In the genomic region with DNA sequence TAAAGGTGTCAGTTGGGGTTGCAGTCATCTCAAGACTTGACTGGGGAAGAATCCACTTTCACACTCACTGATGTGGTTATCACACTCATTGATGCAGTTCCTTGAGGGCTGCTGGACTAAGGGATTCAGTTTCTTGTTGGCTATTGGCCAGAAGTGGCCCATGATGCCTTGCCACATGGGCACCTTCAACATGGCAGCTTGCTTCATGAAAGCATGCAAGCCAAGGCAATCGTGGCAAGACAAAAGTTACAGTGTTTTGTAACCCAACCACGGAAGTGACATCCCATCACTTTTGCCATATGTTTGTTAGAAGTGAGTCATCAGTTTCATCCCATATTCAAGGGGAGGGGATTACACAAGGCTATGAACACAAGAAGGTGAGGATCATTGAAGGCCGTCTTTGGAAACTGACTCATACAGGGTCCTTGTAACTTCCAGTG, we compare ENCODE assay signal across 1 cellular context.
TF ChIP-seq lines count a peak whose summit lies in the region.

No MANE protein-coding gene starts in this region.

TF ChIP-seq in GM12878, 131 proteins besides CTCF, POLR2A, EP300 and RAD21 (continued from another document and continues in another):
- TF ChIP-seq SMARCA5 (IDR thresholded peaks at IDR 0.05) (no peak), CREB1 (IDR thresholded peaks at IDR 0.05; ENCODE audit: low read depth) (0 out of 2 replicates have a peak, but pooled peaks have one; percentile 14), BCL11A (IDR thresholded peaks at IDR 0.05; ENCODE audit: low read depth, low read length) (peak; percentile 81; the same call in 1 of the 2 replicates), STAT3 (IDR thresholded peaks at IDR 0.05; ENCODE audit: low read depth, low read length) (no peak), HDGF (IDR thresholded peaks at IDR 0.05) (no peak), NR2C1 (IDR thresholded peaks at IDR 0.05) (no peak), JUNB (IDR thresholded peaks at IDR 0.05) (peak; percentile 81), NR2C2 (IDR thresholded peaks at IDR 0.05; ENCODE audit: borderline replicate concordance, control insufficient read depth, insufficient read length, low read depth) (no peak), HDAC2 (IDR thresholded peaks at IDR 0.05) (no peak), RELA (IDR thresholded peaks at IDR 0.05; ENCODE audit: borderline replicate concordance, partially characterized antibody) (no peak), SREBF1 (IDR thresholded peaks at IDR 0.05; ENCODE audit: low read length) (no peak), MEF2B (IDR thresholded peaks at IDR 0.05; ENCODE audit: partially characterized antibody, poor library complexity, severe bottlenecking) (no peak), PAX8 (IDR thresholded peaks at IDR 0.05) (no peak), MTA3 (IDR thresholded peaks at IDR 0.05; ENCODE audit: borderline replicate concordance, low read length) (peak; percentile 55; the same call in 1 of the 2 replicates), POU2F2 (IDR thresholded peaks at IDR 0.05; ENCODE audit: borderline replicate concordance, low read depth, low read length) (no peak), ZNF274 (IDR thresholded peaks at IDR 0.05; ENCODE audit: insufficient read depth, insufficient read length) (no peak), CHD2 (IDR thresholded peaks at IDR 0.05; ENCODE audit: borderline replicate concordance, low read depth, low read length) (no peak), ZBED1 (IDR thresholded peaks at IDR 0.05; ENCODE audit: borderline replicate concordance) (no peak; the same call in 1 of the 2 replicates), RAD51 (IDR thresholded peaks at IDR 0.05) (no peak), FOS (IDR thresholded peaks at IDR 0.05; ENCODE audit: borderline replicate concordance, extremely low read depth, insufficient read length) (no peak), EZH2 (IDR thresholded peaks at IDR 0.05; ENCODE audit: borderline replicate concordance, control insufficient read depth, low read depth, low read length) (no peak), BRCA1 (IDR thresholded peaks at IDR 0.05; ENCODE audit: low read depth, low read length) (no peak), SMAD5 (IDR thresholded peaks at IDR 0.05; ENCODE audit: low read depth) (no peak), KLF5 (IDR thresholded peaks at IDR 0.05; ENCODE audit: partially characterized antibody) (no peak), WRNIP1 (IDR thresholded peaks at IDR 0.05; ENCODE audit: borderline replicate concordance, low read depth, low read length) (no peak), BACH1 (IDR thresholded peaks at IDR 0.05; ENCODE audit: borderline replicate concordance) (no peak), RFX5 (IDR thresholded peaks at IDR 0.05; ENCODE audit: low read depth, low read length) (no peak), GATAD2B (conservative IDR thresholded peaks at IDR 0.05; ENCODE audit: low read depth) (no peak), IRF4 (IDR thresholded peaks at IDR 0.05; ENCODE audit: low read depth, low read length) (peak; percentile 92), IKZF1 (conservative IDR thresholded peaks at IDR 0.05) (peak; percentile 48), TARDBP (IDR thresholded peaks at IDR 0.05; ENCODE audit: borderline replicate concordance) (no peak), ATF7 (IDR thresholded peaks at IDR 0.05; ENCODE audit: low read depth) (no peak), PAX5 (IDR thresholded peaks at IDR 0.05; ENCODE audit: borderline replicate concordance, low read depth, low read length) (peak; percentile 50; the same call in 1 of the 2 replicates), DPF2 (IDR thresholded peaks at IDR 0.05) (peak; percentile 28; the same call in 1 of the 2 replicates), NBN (IDR thresholded peaks at IDR 0.05) (no peak), SPI1 (IDR thresholded peaks at IDR 0.05; ENCODE audit: borderline replicate concordance, insufficient read depth, low read depth, low read length) (no peak), SIN3A (IDR thresholded peaks at IDR 0.05; ENCODE audit: low read depth, low read length) (no peak)
- TF ChIP-seq, protein P1, sequence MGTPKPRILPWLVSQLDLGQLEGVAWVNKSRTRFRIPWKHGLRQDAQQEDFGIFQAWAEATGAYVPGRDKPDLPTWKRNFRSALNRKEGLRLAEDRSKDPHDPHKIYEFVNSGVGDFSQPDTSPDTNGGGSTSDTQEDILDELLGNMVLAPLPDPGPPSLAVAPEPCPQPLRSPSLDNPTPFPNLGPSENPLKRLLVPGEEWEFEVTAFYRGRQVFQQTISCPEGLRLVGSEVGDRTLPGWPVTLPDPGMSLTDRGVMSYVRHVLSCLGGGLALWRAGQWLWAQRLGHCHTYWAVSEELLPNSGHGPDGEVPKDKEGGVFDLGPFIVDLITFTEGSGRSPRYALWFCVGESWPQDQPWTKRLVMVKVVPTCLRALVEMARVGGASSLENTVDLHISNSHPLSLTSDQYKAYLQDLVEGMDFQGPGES (IDR thresholded peaks at IDR 0.05): no peak
- TF ChIP-seq, protein P2, sequence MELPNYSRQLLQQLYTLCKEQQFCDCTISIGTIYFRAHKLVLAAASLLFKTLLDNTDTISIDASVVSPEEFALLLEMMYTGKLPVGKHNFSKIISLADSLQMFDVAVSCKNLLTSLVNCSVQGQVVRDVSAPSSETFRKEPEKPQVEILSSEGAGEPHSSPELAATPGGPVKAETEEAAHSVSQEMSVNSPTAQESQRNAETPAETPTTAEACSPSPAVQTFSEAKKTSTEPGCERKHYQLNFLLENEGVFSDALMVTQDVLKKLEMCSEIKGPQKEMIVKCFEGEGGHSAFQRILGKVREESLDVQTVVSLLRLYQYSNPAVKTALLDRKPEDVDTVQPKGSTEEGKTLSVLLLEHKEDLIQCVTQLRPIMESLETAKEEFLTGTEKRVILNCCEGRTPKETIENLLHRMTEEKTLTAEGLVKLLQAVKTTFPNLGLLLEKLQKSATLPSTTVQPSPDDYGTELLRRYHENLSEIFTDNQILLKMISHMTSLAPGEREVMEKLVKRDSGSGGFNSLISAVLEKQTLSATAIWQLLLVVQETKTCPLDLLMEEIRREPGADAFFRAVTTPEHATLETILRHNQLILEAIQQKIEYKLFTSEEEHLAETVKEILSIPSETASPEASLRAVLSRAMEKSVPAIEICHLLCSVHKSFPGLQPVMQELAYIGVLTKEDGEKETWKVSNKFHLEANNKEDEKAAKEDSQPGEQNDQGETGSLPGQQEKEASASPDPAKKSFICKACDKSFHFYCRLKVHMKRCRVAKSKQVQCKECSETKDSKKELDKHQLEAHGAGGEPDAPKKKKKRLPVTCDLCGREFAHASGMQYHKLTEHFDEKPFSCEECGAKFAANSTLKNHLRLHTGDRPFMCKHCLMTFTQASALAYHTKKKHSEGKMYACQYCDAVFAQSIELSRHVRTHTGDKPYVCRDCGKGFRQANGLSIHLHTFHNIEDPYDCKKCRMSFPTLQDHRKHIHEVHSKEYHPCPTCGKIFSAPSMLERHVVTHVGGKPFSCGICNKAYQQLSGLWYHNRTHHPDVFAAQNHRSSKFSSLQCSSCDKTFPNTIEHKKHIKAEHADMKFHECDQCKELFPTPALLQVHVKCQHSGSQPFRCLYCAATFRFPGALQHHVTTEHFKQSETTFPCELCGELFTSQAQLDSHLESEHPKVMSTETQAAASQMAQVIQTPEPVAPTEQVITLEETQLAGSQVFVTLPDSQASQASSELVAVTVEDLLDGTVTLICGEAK (IDR thresholded peaks at IDR 0.05; ENCODE audit: borderline replicate concordance): no peak
- TF ChIP-seq, protein P3, sequence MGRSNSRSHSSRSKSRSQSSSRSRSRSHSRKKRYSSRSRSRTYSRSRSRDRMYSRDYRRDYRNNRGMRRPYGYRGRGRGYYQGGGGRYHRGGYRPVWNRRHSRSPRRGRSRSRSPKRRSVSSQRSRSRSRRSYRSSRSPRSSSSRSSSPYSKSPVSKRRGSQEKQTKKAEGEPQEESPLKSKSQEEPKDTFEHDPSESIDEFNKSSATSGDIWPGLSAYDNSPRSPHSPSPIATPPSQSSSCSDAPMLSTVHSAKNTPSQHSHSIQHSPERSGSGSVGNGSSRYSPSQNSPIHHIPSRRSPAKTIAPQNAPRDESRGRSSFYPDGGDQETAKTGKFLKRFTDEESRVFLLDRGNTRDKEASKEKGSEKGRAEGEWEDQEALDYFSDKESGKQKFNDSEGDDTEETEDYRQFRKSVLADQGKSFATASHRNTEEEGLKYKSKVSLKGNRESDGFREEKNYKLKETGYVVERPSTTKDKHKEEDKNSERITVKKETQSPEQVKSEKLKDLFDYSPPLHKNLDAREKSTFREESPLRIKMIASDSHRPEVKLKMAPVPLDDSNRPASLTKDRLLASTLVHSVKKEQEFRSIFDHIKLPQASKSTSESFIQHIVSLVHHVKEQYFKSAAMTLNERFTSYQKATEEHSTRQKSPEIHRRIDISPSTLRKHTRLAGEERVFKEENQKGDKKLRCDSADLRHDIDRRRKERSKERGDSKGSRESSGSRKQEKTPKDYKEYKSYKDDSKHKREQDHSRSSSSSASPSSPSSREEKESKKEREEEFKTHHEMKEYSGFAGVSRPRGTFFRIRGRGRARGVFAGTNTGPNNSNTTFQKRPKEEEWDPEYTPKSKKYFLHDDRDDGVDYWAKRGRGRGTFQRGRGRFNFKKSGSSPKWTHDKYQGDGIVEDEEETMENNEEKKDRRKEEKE (IDR thresholded peaks at IDR 0.05): no peak
- TF ChIP-seq, protein P4, sequence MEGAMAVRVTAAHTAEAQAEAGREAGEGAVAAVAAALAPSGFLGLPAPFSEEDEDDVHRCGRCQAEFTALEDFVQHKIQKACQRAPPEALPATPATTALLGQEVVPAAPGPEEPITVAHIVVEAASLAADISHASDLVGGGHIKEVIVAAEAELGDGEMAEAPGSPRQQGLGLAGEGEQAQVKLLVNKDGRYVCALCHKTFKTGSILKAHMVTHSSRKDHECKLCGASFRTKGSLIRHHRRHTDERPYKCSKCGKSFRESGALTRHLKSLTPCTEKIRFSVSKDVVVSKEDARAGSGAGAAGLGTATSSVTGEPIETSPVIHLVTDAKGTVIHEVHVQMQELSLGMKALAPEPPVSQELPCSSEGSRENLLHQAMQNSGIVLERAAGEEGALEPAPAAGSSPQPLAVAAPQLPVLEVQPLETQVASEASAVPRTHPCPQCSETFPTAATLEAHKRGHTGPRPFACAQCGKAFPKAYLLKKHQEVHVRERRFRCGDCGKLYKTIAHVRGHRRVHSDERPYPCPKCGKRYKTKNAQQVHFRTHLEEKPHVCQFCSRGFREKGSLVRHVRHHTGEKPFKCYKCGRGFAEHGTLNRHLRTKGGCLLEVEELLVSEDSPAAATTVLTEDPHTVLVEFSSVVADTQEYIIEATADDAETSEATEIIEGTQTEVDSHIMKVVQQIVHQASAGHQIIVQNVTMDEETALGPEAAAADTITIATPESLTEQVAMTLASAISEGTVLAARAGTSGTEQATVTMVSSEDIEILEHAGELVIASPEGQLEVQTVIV (IDR thresholded peaks at IDR 0.05; ENCODE audit: borderline replicate concordance, partially characterized antibody): no peak
- TF ChIP-seq, protein P5, sequence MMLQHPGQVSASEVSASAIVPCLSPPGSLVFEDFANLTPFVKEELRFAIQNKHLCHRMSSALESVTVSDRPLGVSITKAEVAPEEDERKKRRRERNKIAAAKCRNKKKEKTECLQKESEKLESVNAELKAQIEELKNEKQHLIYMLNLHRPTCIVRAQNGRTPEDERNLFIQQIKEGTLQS (IDR thresholded peaks at IDR 0.05; ENCODE audit: borderline replicate concordance, extremely low read depth, low read depth, low read length): no peak
- TF ChIP-seq, protein P6, sequence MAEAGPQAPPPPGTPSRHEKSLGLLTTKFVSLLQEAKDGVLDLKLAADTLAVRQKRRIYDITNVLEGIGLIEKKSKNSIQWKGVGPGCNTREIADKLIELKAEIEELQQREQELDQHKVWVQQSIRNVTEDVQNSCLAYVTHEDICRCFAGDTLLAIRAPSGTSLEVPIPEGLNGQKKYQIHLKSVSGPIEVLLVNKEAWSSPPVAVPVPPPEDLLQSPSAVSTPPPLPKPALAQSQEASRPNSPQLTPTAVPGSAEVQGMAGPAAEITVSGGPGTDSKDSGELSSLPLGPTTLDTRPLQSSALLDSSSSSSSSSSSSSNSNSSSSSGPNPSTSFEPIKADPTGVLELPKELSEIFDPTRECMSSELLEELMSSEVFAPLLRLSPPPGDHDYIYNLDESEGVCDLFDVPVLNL (IDR thresholded peaks at IDR 0.05; ENCODE audit: low read depth, low read length): no peak
- TF ChIP-seq, protein P7, sequence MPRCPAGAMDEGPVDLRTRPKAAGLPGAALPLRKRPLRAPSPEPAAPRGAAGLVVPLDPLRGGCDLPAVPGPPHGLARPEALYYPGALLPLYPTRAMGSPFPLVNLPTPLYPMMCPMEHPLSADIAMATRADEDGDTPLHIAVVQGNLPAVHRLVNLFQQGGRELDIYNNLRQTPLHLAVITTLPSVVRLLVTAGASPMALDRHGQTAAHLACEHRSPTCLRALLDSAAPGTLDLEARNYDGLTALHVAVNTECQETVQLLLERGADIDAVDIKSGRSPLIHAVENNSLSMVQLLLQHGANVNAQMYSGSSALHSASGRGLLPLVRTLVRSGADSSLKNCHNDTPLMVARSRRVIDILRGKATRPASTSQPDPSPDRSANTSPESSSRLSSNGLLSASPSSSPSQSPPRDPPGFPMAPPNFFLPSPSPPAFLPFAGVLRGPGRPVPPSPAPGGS (IDR thresholded peaks at IDR 0.05; ENCODE audit: borderline replicate concordance, insufficient read depth, low read depth, low read length, poor library complexity, severe bottlenecking): no peak
- TF ChIP-seq, protein P8, sequence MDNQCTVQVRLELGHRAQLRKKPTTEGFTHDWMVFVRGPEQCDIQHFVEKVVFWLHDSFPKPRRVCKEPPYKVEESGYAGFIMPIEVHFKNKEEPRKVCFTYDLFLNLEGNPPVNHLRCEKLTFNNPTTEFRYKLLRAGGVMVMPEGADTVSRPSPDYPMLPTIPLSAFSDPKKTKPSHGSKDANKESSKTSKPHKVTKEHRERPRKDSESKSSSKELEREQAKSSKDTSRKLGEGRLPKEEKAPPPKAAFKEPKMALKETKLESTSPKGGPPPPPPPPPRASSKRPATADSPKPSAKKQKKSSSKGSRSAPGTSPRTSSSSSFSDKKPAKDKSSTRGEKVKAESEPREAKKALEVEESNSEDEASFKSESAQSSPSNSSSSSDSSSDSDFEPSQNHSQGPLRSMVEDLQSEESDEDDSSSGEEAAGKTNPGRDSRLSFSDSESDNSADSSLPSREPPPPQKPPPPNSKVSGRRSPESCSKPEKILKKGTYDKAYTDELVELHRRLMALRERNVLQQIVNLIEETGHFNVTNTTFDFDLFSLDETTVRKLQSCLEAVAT (IDR thresholded peaks at IDR 0.05): no peak
- TF ChIP-seq, protein P9, sequence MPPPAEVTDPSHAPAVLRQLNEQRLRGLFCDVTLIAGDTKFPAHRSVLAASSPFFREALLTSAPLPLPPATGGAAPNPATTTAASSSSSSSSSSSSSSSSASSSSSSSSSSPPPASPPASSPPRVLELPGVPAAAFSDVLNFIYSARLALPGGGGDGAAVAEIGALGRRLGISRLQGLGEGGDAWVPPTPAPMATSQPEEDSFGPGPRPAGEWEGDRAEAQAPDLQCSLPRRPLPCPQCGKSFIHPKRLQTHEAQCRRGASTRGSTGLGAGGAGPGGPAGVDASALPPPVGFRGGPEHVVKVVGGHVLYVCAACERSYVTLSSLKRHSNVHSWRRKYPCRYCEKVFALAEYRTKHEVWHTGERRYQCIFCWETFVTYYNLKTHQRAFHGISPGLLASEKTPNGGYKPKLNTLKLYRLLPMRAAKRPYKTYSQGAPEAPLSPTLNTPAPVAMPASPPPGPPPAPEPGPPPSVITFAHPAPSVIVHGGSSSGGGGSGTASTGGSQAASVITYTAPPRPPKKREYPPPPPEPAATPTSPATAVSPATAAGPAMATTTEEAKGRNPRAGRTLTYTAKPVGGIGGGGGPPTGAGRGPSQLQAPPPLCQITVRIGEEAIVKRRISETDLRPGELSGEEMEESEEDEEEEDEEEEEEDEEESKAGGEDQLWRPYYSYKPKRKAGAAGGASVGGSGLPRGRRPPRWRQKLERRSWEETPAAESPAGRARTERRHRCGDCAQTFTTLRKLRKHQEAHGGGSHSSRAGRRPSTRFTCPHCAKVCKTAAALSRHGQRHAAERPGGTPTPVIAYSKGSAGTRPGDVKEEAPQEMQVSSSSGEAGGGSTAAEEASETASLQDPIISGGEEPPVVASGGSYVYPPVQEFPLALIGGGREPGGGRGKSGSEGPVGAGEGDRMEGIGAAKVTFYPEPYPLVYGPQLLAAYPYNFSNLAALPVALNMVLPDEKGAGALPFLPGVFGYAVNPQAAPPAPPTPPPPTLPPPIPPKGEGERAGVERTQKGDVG (CRISPR knock-in tag; IDR thresholded peaks at IDR 0.05): no peak
